Comparison of ENCODE assay signal across 8 cellular contexts in the genomic region with DNA sequence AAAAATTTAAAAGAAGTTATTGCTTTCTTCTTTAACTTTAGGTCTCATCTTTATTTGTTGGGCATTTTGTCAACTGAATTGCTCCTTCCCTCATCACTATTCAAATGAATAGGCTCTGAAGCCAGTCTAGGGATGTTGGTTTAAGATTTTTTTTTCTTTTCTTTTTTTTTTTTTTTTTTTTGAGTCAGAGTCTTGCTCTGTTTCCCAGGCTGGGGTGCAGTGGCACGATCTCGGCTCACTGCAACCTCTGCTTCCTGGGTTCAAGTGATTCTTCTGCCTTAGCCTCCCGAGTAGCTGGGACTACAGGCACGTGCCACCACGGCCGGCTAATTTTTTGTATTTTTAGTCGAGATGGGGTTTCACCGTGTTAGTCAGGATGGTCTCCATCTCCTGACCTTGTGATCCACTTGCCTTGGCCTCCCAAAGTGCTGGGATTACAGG.
DNase-seq lines count a peak whose midpoint lies in the region; ATAC-seq, FAIRE-seq and TF ChIP-seq lines count a peak whose summit lies in the region.
"Not testable (repeated sequence)": the region's sequence is repeated elsewhere in the genome, so short reads cannot be mapped to it uniquely, and the experiment has no call there.

No MANE protein-coding gene starts in this region.

- not testable (repeated sequence) for H3K36me3 ChIP-seq in CD4-positive, CD25-positive, alpha-beta regulatory T cell (ENCODE audit: control insufficient read depth, insufficient read depth, low read length); GM12878 (ENCODE audit: control insufficient read depth in 2 of 2, insufficient read depth in 2 of 2, low read length in 1 of 2)

- intact Hi-C loops in GM12878 (cut with micrococcal nuclease; ENCODE audit: unreplicated experiment): loop anchor here (2.0 to 10.0 kb wide), 4 partner anchors 21 to 1891 kb away; a partner anchor contains a TSS

- SMC1A ChIA-PET in GM12878 (lab: Charles Lee; ENCODE audit: uncharacterized antibody, unreplicated experiment): interaction anchor here (0.9 to 23.4 kb wide), 10 partner anchors 3 to 59 kb away, joined by 3 to 443 read pairs (median 5); no protein-coding TSS in a partner anchor

- POLR2A ChIA-PET in GM12878 (lab: Charles Lee): interaction anchor here (0.7 to 1.8 kb wide), 6 partner anchors 14 to 734 kb away, joined by 3 to 8 read pairs (median 4); no protein-coding TSS in a partner anchor
- POLR2A ChIA-PET in naive thymus-derived CD8-positive, alpha-beta T cell (lab: Charles Lee): interaction anchor here (0.8 to 1.9 kb wide), 8 partner anchors 9 to 43 kb away, joined by 3 to 10 read pairs (median 5); no protein-coding TSS in a partner anchor

- 0% methylated on average over 6 of the region's 8 CpGs for WGBS in GM12878 (ENCODE audit: insufficient coverage, insufficient replicate concordance, low lambda C conversion rate, missing lambda C conversion rate)

- not testable (repeated sequence) for TF ChIP-seq POLR2A in GM12878 (IDR thresholded peaks at IDR 0.05; ENCODE audit: low read depth, low read length)

- peak overlapping the region; percentile 94 to 98 (median 96) for H3K27ac Mint-ChIP-seq in CD4-positive, CD25-positive, alpha-beta regulatory T cell
- H3K27ac Mint-ChIP-seq in activated CD8-positive, alpha-beta memory T cell treated with anti-CD3 and anti-CD28 coated beads, Interleukin-2, amount 10 ng/mL, durations not matched to agents 7 days and 5 days: peak overlapping the region; percentile 85
- peak overlapping the region; percentile 90 to 98 (median 94) for H3K27ac Mint-ChIP-seq in naive thymus-derived CD8-positive, alpha-beta T cell
- H3K27ac Mint-ChIP-seq in stimulated activated memory B cell treated with anti-CD40 and anti-IgM and Interleukin-4, amounts not matched to agents 10 μg/mL and 1 μg/mL and 100 μg/mL, for 72 hours: peak overlapping the region; percentile 87

- peak overlapping the region; percentile 90 for H3K4me2 ChIP-seq in GM12878 (ENCODE audit: control insufficient read depth, insufficient read depth)

- not testable (repeated sequence) for H3K9me3 Mint-ChIP-seq in CD4-positive, CD25-positive, alpha-beta regulatory T cell; activated CD8-positive, alpha-beta memory T cell treated with anti-CD3 and anti-CD28 coated beads, Interleukin-2, amount 10 ng/mL, durations not matched to agents 7 days and 5 days (ENCODE audit: low read depth); naive thymus-derived CD8-positive, alpha-beta T cell; stimulated activated memory B cell treated with anti-CD40 and anti-IgM and Interleukin-4, amounts not matched to agents 10 μg/mL and 1 μg/mL and 100 μg/mL, for 72 hours

- not testable (repeated sequence) for H3K27me3 Mint-ChIP-seq in CD4-positive, CD25-positive, alpha-beta regulatory T cell; activated CD8-positive, alpha-beta memory T cell treated with anti-CD3 and anti-CD28 coated beads, Interleukin-2, amount 10 ng/mL, durations not matched to agents 7 days and 5 days; naive thymus-derived CD8-positive, alpha-beta T cell; stimulated activated memory B cell treated with anti-CD40 and anti-IgM and Interleukin-4, amounts not matched to agents 10 μg/mL and 1 μg/mL and 100 μg/mL, for 72 hours

- H3K27me3 ChIP-seq in CD4-positive, CD25-positive, alpha-beta regulatory T cell (ENCODE audit: control insufficient read depth, insufficient read depth, low read length); GM12878 (replicated peaks in 1 of 2; ENCODE audit: control insufficient read depth in 2 of 2, insufficient read depth in 2 of 2, low read length in 1 of 2): not testable (repeated sequence)

- in situ Hi-C loops in GM12878 (cut with MboI): not testable (repeated sequence)

- DNase-seq in CD4-positive, CD25-positive, alpha-beta regulatory T cell: peak in 1 of 3 donors; percentile 56
- DNase-seq in activated CD8-positive, alpha-beta memory T cell treated with anti-CD3 and anti-CD28 coated beads, Interleukin-2, amount 10 ng/mL, durations not matched to agents 7 days and 5 days: peak; percentile 71
- peak; percentile 36 for DNase-seq in activated effector memory CD4-positive, alpha-beta T cell treated with Interleukin-2 at 50 U/mL for 16 hours
- DNase-seq in GM12878 (ENCODE audit: low read depth, low spot score): not testable (repeated sequence)
- DNase-seq in naive thymus-derived CD8-positive, alpha-beta T cell: peak in 2 of 10 donors; percentile 29 to 37

- H3K4me1 ChIP-seq in CD4-positive, CD25-positive, alpha-beta regulatory T cell (ENCODE audit: control insufficient read depth, insufficient read depth, low read length, poor library complexity, severe bottlenecking): peaks cover 73% of the 10 kb centered on the region
- H3K4me1 ChIP-seq in GM12878 (ENCODE audit: control insufficient read depth, insufficient read depth, low read length): peaks cover 38% of the 10 kb centered on the region

- peak overlapping the region; percentile 92 for H3K9ac ChIP-seq in GM12878 (ENCODE audit: control insufficient read depth, insufficient read depth, low read length)

- ATAC-seq in CD4-positive, CD25-positive, alpha-beta regulatory T cell (ENCODE audit: low read depth in 2 of 2); naive thymus-derived CD8-positive, alpha-beta T cell: not testable (repeated sequence)
- ATAC-seq in GM21529 (IDR thresholded peaks at IDR 0.05; ENCODE audit: unreplicated experiment): peak; percentile 17
- ATAC-seq in activated CD4-positive, CD25-positive, alpha-beta regulatory T cell treated with anti-CD3 and anti-CD28 coated beads, Interleukin-2, amount 50 U/mL, for 24 hours: peak; percentile 44 to 46
- ATAC-seq in activated CD8-positive, alpha-beta memory T cell treated with anti-CD3 and anti-CD28 coated beads, Interleukin-2, amount 10 ng/mL, durations not matched to agents 7 days and 5 days: peak; percentile 45
- ATAC-seq in GM12878: peak; percentile 4
- ATAC-seq in stimulated activated memory B cell treated with anti-CD40 and anti-IgM and Interleukin-4, amounts not matched to agents 10 μg/mL and 1 μg/mL and 100 μg/mL, for 72 hours: peak; percentile 17

- FAIRE-seq in GM12878 (lab: Jason Lieb, UNC): not testable (repeated sequence)

- peak overlapping the region; percentile 88 for H3K27ac ChIP-seq in CD4-positive, CD25-positive, alpha-beta regulatory T cell (ENCODE audit: insufficient read depth, low read length, poor library complexity, severe bottlenecking)
- peak overlapping the region; percentile 86 for H3K27ac ChIP-seq in GM12878 (ENCODE audit: control insufficient read depth, insufficient read depth)

- H3K4me3 Mint-ChIP-seq in CD4-positive, CD25-positive, alpha-beta regulatory T cell: peak overlapping the region; percentile 90 to 98 (median 94)
- H3K4me3 Mint-ChIP-seq in activated CD8-positive, alpha-beta memory T cell treated with anti-CD3 and anti-CD28 coated beads, Interleukin-2, amount 10 ng/mL, durations not matched to agents 7 days and 5 days: peak overlapping the region; percentile 86
- peak overlapping the region; percentile 89 to 97 (median 94) for H3K4me3 Mint-ChIP-seq in naive thymus-derived CD8-positive, alpha-beta T cell
- peak overlapping the region; percentile 91 for H3K4me3 Mint-ChIP-seq in stimulated activated memory B cell treated with anti-CD40 and anti-IgM and Interleukin-4, amounts not matched to agents 10 μg/mL and 1 μg/mL and 100 μg/mL, for 72 hours

- peak overlapping the region; percentile 99 for H3K4me3 ChIP-seq in CD4-positive, CD25-positive, alpha-beta regulatory T cell (ENCODE audit: low read depth, low read length)
- H3K4me3 ChIP-seq in GM12878: peak overlapping the region; percentile 65

- peaks cover 97% of the 10 kb centered on the region for H3K79me2 ChIP-seq in GM12878 (ENCODE audit: control insufficient read depth, insufficient read depth, low read length)

- not testable (repeated sequence) for TF ChIP-seq CTCF in GM12878 (IDR thresholded peaks at IDR 0.05 in 2 of 3, conservative IDR thresholded peaks at IDR 0.05 in 1 of 3; ENCODE audit: control insufficient read depth in 2 of 3, extremely low read depth in 1 of 3, insufficient read depth in 1 of 3, low read depth in 3 of 3, low read length in 3 of 3)

- not testable (repeated sequence) for H2AFZ ChIP-seq in GM12878 (ENCODE audit: control insufficient read depth, low read depth, low read length)

- not testable (repeated sequence) for TF ChIP-seq RAD21 in GM12878 (IDR thresholded peaks at IDR 0.05; ENCODE audit: insufficient read depth, low read depth, low read length)

- not testable (repeated sequence) for TF ChIP-seq EP300 in GM12878 (IDR thresholded peaks at IDR 0.05; ENCODE audit: borderline replicate concordance in 1 of 2, control insufficient read depth in 1 of 2, low read depth in 2 of 2, low read length in 2 of 2)

- H3K36me3 Mint-ChIP-seq in CD4-positive, CD25-positive, alpha-beta regulatory T cell: peaks cover 11% of the 10 kb centered on the region
- H3K36me3 Mint-ChIP-seq in activated CD8-positive, alpha-beta memory T cell treated with anti-CD3 and anti-CD28 coated beads, Interleukin-2, amount 10 ng/mL, durations not matched to agents 7 days and 5 days: peaks cover 42% of the 10 kb centered on the region
- peaks cover 4 to 11% (median 8%) of the 10 kb centered on the region in 3 donors for H3K36me3 Mint-ChIP-seq in naive thymus-derived CD8-positive, alpha-beta T cell
- H3K36me3 Mint-ChIP-seq in stimulated activated memory B cell treated with anti-CD40 and anti-IgM and Interleukin-4, amounts not matched to agents 10 μg/mL and 1 μg/mL and 100 μg/mL, for 72 hours: peaks cover 34% of the 10 kb centered on the region

- not testable (repeated sequence) for H4K20me1 ChIP-seq in GM12878 (ENCODE audit: control insufficient read depth, insufficient read depth)

- CTCF ChIA-PET in activated CD8-positive, alpha-beta memory T cell treated with anti-CD3 and anti-CD28 coated beads, Interleukin-2, amount 10 ng/mL, durations not matched to agents 7 days and 5 days (lab: Charles Lee): interaction anchor here (0.7 to 14.1 kb wide), 3 partner anchors 14 to 660 kb away, joined by 3 to 132 read pairs (median 22); no protein-coding TSS in a partner anchor
- CTCF ChIA-PET in GM12878 (lab: Yijun Ruan, JAX): interaction anchor here (0.9 to 9.6 kb wide), 7 partner anchors 10 to 97 kb away, joined by 3 to 83 read pairs (median 5); no protein-coding TSS in a partner anchor

- RAD21 ChIA-PET in GM12878 (lab: Charles Lee; ENCODE audit: unreplicated experiment): interaction anchor here (1.3 to 3.8 kb wide), 10 partner anchors 9 to 99 kb away, joined by 3 to 17 read pairs (median 6); no protein-coding TSS in a partner anchor

- not testable (repeated sequence) for BruUV-seq in GM12878 (replicated peaks; lab: Mats Ljungman, UMichigan)

- H3K9me3 ChIP-seq in CD4-positive, CD25-positive, alpha-beta regulatory T cell (ENCODE audit: control insufficient read depth in 2 of 2, low read length in 2 of 2); GM12878 (replicated peaks; ENCODE audit: control insufficient read depth, insufficient read depth, low read length): not testable (repeated sequence)

- H3K4me1 Mint-ChIP-seq in CD4-positive, CD25-positive, alpha-beta regulatory T cell: peaks cover 38 to 84% (median 72%) of the 10 kb centered on the region in 4 donors
- H3K4me1 Mint-ChIP-seq in activated CD8-positive, alpha-beta memory T cell treated with anti-CD3 and anti-CD28 coated beads, Interleukin-2, amount 10 ng/mL, durations not matched to agents 7 days and 5 days: peaks cover 61% of the 10 kb centered on the region
- H3K4me1 Mint-ChIP-seq in naive thymus-derived CD8-positive, alpha-beta T cell: peaks cover 36 to 86% (median 75%) of the 10 kb centered on the region in 4 donors
- peaks cover 75% of the 10 kb centered on the region for H3K4me1 Mint-ChIP-seq in stimulated activated memory B cell treated with anti-CD40 and anti-IgM and Interleukin-4, amounts not matched to agents 10 μg/mL and 1 μg/mL and 100 μg/mL, for 72 hours
